In the genomic region with DNA sequence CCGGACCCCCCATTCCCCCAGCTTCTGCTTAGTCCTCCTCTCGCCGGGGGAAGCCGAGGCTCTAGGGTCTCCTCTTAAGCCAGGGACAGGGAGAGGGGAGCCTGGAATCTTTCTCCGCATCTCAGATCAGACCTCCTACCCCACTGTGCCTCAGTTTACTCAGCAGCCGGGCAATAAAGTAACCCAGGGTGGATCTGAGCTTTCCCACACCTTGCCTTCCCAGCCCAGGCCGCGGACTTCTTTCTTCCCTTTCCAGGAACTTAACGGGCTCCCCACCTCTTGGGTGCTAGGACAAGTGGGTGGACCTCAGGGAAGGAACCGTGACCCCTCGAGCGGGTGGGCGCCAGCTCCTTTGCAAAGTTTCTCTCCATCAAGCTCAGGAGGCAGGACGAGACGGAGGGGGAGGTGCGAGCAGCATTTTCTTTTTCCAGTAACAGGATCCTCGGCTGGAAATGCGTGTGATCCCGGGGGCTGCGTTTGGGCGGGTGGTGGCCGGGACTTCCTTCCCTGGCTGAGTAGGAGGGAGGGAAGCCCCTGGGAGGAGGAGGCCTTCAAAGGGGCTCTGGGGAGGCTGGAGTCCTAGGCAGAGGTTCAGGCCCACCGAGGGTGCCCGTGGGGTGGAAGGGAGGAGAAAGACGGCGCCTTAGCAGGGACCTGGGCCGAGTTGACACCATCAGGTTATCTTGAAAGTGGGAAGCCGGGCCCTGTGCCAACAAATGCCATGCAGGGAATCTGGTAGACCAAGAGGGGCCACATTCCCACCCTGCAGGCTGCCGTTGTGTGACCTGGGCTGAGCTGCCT, we compare ENCODE assay signal across 9 cellular contexts. TPM values are rescaled to one million over a fixed set of nuclear protein-coding genes. Genes with fewer than 3 reads are reported as not detected.
DNase-seq lines count a peak whose midpoint lies in the region; ATAC-seq, FAIRE-seq and TF ChIP-seq lines count a peak whose summit lies in the region.
"Had no signal": no experiment of that assay in that cellular context is flagged by ENCODE, and none has a peak within 500 bp of the region (broad histone marks: within the 10 kb centered on the region; RNA-seq: fewer than 3 reads in every experiment).

No MANE protein-coding gene starts in this region.

- no peaks in the 10 kb centered on the region for H3K9me3 Mint-ChIP-seq in T-cell
- H3K9me3 Mint-ChIP-seq in activated CD4-positive, alpha-beta memory T cell treated with anti-CD3 and anti-CD28 coated beads for 36 hours, result no peaks in the 10 kb centered on the region

- intact Hi-C loops in Right ventricle myocardium superior (cut with DNase I), result no loop called here
- intact Hi-C loops in activated CD4-positive, alpha-beta memory T cell treated with anti-CD3 and anti-CD28 coated beads for 36 hours (cut with micrococcal nuclease), result no loop called here

- H3K27me3 Mint-ChIP-seq in T-cell, result peaks cover 45 to 67% of the 10 kb centered on the region in 2 donors
- H3K27me3 Mint-ChIP-seq in activated CD4-positive, alpha-beta memory T cell treated with anti-CD3 and anti-CD28 coated beads for 36 hours, result peaks cover 55% of the 10 kb centered on the region

- no peak for FAIRE-seq in D721Med (lab: Jason Lieb, UNC)
- FAIRE-seq: TTC549 had no signal

- peaks cover 20% of the 10 kb centered on the region for H3K4me1 ChIP-seq in ES-I3 (ENCODE audit: insufficient read depth, low read length)
- H3K4me1 ChIP-seq in rectal smooth muscle tissue (ENCODE audit: control insufficient read depth, insufficient read depth, low read length), result peaks cover 20% of the 10 kb centered on the region

- H3K27me3 ChIP-seq in rectal smooth muscle tissue (ENCODE audit: control insufficient read depth, insufficient read depth, low read length), result no peaks in the 10 kb centered on the region

- H3K9ac ChIP-seq in ES-I3 (ENCODE audit: low read depth, low read length) (peak overlapping the region; percentile 85), rectal smooth muscle tissue (ENCODE audit: low read length) (peak overlapping the region; percentile 58)

- no peak overlapping the region for H3K27ac Mint-ChIP-seq in T-cell
- H3K27ac Mint-ChIP-seq in activated CD4-positive, alpha-beta memory T cell treated with anti-CD3 and anti-CD28 coated beads for 36 hours, result no peak overlapping the region

- peak overlapping the region; percentile 31 to 78 (median 41) for H3K4me3 Mint-ChIP-seq in T-cell
- H3K4me3 Mint-ChIP-seq in activated CD4-positive, alpha-beta memory T cell treated with anti-CD3 and anti-CD28 coated beads for 36 hours, result no peak overlapping the region

- peak overlapping the region; percentile 82 for H3K4me3 ChIP-seq in rectal smooth muscle tissue (ENCODE audit: low read length)

- H3K4me1 Mint-ChIP-seq in T-cell, result peaks cover 17 to 18% (median 17%) of the 10 kb centered on the region in 3 donors
- peaks cover 9% of the 10 kb centered on the region for H3K4me1 Mint-ChIP-seq in activated CD4-positive, alpha-beta memory T cell treated with anti-CD3 and anti-CD28 coated beads for 36 hours (ENCODE audit: low read depth)

- H3K36me3 Mint-ChIP-seq in T-cell, result no peaks in the 10 kb centered on the region
- H3K36me3 Mint-ChIP-seq in activated CD4-positive, alpha-beta memory T cell treated with anti-CD3 and anti-CD28 coated beads for 36 hours, result no peaks in the 10 kb centered on the region

- CTCF ChIA-PET in T-cell (lab: Charles Lee), result no interaction called here
- CTCF ChIA-PET in activated CD4-positive, alpha-beta memory T cell treated with anti-CD3 and anti-CD28 coated beads for 36 hours (lab: Charles Lee), result no interaction called here

- no peak for TF ChIP-seq CTCF in D721Med (IDR thresholded peaks at IDR 0.05; ENCODE audit: insufficient read depth, missing control alignments)

- DNase-seq in T-cell, result no peak
- DNase-seq in Right ventricle myocardium superior, result peak; percentile 71
- DNase-seq in D721Med (ENCODE audit: insufficient read length, low spot score), result no peak
- no peak for DNase-seq in DMS153 (lab: John Stamatoyannopoulos, UW)
- no peak for DNase-seq in activated CD4-positive, alpha-beta memory T cell treated with anti-CD3 and anti-CD28 coated beads for 36 hours

- H3K36me3 ChIP-seq in ES-I3 (ENCODE audit: insufficient read depth, low read length), result no peaks in the 10 kb centered on the region
- no peaks in the 10 kb centered on the region for H3K36me3 ChIP-seq in rectal smooth muscle tissue (ENCODE audit: control insufficient read depth, insufficient read depth, low read length)

- POLR2A ChIA-PET in T-cell (lab: Charles Lee), result no interaction called here
- POLR2A ChIA-PET in activated CD4-positive, alpha-beta memory T cell treated with anti-CD3 and anti-CD28 coated beads for 36 hours (lab: Charles Lee), result no interaction called here

- no peak for ATAC-seq in T-cell (replicated peaks in 1 of 4)
- ATAC-seq in Right ventricle myocardium superior (ENCODE audit: poor library complexity), result no peak
- ATAC-seq in HG02678 (IDR thresholded peaks at IDR 0.05; ENCODE audit: unreplicated experiment), result no peak

- no peak overlapping the region for H3K27ac ChIP-seq in rectal smooth muscle tissue (ENCODE audit: low read depth, low read length)

- no peaks in the 10 kb centered on the region for H3K9me3 ChIP-seq in ES-I3 (ENCODE audit: control insufficient read depth, insufficient read depth, low read length)

RNA-seq across cellular contexts. Expression of gene DAB2IP, which starts 0.8 kb away (rescaled TPM):
- total RNA-seq in T-cell (under 1 TPM in 4 of 5 donors, not detected in 1; 0.22 to 0.53 (median 0.34) TPM), Right ventricle myocardium superior (44.7 TPM)
- not detected for total RNA-seq in activated CD4-positive, alpha-beta memory T cell treated with anti-CD3 and anti-CD28 coated beads for 36 hours

Comparison
In these comparisons a context has a peak if more than half of its experiments do, and no peak if none do; other contexts are left out.
1. RNA of gene DAB2IP, which starts 0.8 kb away (total RNA-seq): 44.7 TPM in Right ventricle myocardium superior (single experiment); 0.22 to 0.53 TPM in T-cell and not detected in activated CD4-positive, alpha-beta memory T cell treated with anti-CD3 and anti-CD28 coated beads for 36 hours; every median in the first group is over 10 times any median in the second.